1 cellular context compared by ENCODE assay signal in the genomic region with DNA sequence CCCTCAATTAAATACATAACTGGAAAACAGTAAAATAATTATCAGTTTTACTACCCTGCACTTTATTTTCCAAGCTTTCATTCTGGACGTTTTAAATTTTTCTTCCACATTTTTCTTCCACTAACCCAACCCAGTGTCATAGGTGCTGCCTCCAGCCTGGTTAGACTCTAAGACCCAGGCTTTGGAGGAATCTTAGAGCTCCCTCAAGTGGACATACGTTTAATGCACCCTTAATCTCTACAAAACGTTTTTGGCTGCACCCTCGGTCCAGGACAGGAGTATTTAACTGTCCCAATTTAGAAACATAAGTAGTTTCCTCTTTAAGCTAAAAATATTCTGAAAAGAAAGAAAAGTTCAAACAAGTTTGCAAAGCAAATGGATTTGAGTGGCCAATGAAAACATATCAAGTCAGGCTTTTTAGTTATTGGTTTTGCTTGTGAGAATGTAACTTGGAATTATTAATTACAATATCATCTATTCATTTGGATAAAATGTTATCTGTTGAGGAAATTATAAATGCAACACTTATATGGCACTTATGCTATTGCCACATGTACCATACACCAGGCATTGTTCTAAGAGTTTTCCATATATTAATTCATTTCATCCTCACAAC.
TF ChIP-seq lines count a peak whose summit lies in the region.

No MANE protein-coding gene starts in this region.

TF ChIP-seq in GM23338, 12 proteins besides CTCF, POLR2A, EP300 and RAD21 (continued from another document):
- TF ChIP-seq, protein P1, sequence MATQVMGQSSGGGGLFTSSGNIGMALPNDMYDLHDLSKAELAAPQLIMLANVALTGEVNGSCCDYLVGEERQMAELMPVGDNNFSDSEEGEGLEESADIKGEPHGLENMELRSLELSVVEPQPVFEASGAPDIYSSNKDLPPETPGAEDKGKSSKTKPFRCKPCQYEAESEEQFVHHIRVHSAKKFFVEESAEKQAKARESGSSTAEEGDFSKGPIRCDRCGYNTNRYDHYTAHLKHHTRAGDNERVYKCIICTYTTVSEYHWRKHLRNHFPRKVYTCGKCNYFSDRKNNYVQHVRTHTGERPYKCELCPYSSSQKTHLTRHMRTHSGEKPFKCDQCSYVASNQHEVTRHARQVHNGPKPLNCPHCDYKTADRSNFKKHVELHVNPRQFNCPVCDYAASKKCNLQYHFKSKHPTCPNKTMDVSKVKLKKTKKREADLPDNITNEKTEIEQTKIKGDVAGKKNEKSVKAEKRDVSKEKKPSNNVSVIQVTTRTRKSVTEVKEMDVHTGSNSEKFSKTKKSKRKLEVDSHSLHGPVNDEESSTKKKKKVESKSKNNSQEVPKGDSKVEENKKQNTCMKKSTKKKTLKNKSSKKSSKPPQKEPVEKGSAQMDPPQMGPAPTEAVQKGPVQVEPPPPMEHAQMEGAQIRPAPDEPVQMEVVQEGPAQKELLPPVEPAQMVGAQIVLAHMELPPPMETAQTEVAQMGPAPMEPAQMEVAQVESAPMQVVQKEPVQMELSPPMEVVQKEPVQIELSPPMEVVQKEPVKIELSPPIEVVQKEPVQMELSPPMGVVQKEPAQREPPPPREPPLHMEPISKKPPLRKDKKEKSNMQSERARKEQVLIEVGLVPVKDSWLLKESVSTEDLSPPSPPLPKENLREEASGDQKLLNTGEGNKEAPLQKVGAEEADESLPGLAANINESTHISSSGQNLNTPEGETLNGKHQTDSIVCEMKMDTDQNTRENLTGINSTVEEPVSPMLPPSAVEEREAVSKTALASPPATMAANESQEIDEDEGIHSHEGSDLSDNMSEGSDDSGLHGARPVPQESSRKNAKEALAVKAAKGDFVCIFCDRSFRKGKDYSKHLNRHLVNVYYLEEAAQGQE (IDR thresholded peaks at IDR 0.05; ENCODE audit: unreplicated experiment) = no peak
